In genomic region chr11:63729326-63729725, GRCh38 we compare ENCODE assay signal across 27 cellular contexts.
"Had no signal": no experiment of that assay in that cellular context is flagged by ENCODE, and none has a peak within 500 bp of the region (broad histone marks: within the 10 kb centered on the region; RNA-seq: fewer than 3 reads in every experiment).

No MANE protein-coding gene starts in this region.

- H3K4me3 Mint-ChIP-seq: immature natural killer cell; mesothelial cell of epicardium; naive thymus-derived CD4-positive, alpha-beta T cell; natural killer cell treated with Interleukin-12 subunit alpha and Interleukin-12 subunit beta and Interleukin-15 and Interleukin-18, amount 100 ng/mL, for 72 hours; stimulated activated naive B cell treated with anti-CD40 and anti-IgM and Interleukin-4, amounts not matched to agents 10 μg/mL and 1 μg/mL and 100 μg/mL, for 72 hours had no signal

- H3K27me3 ChIP-seq: left lung, ovary, right atrium auricular region, stomach, testis, thyroid gland, transverse colon, uterus had no signal

- H3K27ac Mint-ChIP-seq: immature natural killer cell; naive thymus-derived CD4-positive, alpha-beta T cell; natural killer cell treated with Interleukin-12 subunit alpha and Interleukin-12 subunit beta and Interleukin-15 and Interleukin-18, amount 100 ng/mL, for 72 hours; progenitor cell of endocrine pancreas; stimulated activated naive B cell treated with anti-CD40 and anti-IgM and Interleukin-4, amounts not matched to agents 10 μg/mL and 1 μg/mL and 100 μg/mL, for 72 hours had no signal

- H3K36me3 ChIP-seq: left lung, ovary, right atrium auricular region, stomach, thyroid gland, transverse colon, uterus had no signal

- H3K36me3 Mint-ChIP-seq: immature natural killer cell; mesothelial cell of epicardium; natural killer cell treated with Interleukin-12 subunit alpha and Interleukin-12 subunit beta and Interleukin-15 and Interleukin-18, amount 100 ng/mL, for 72 hours had no signal

- ATAC-seq: left colon; left lung; lower lobe of right lung; naive thymus-derived CD4-positive, alpha-beta T cell; natural killer cell treated with Interleukin-12 subunit alpha and Interleukin-12 subunit beta and Interleukin-15 and Interleukin-18, amount 100 ng/mL, for 72 hours; sciatic nerve; stimulated activated naive B cell treated with anti-CD40 and anti-IgM and Interleukin-4, amounts not matched to agents 10 μg/mL and 1 μg/mL and 100 μg/mL, for 72 hours; stimulated activated naive CD8-positive, alpha-beta T cell treated with anti-CD3 and anti-CD28 coated beads, Interleukin-15, Interleukin-2, amounts not matched to agents 100 U/mL and 50 U/mL, for 24 hours had no signal

- DNase-seq: hypothalamus; immature natural killer cell; kidney; left colon; left lung; lower lobe of right lung; mesendoderm; naive thymus-derived CD4-positive, alpha-beta T cell; ovary; stimulated activated CD4-positive, alpha-beta T cell treated with anti-CD3 and anti-CD28 coated beads, Interleukin-12 subunit alpha, Interleukin-12 subunit beta, amount 100 ng/mL, for 4 hours; stimulated activated CD4-positive, alpha-beta T cell treated with anti-CD3 and anti-CD28 coated beads, Interleukin-15, amount 100 ng/mL, for 24 hours; stimulated activated CD4-positive, alpha-beta T cell treated with anti-CD3 and anti-CD28 coated beads, Interleukin-2, amount 100 ng/mL, for 24 hours; stimulated activated CD4-positive, alpha-beta T cell treated with anti-CD3 and anti-CD28 coated beads, Interleukin-4, amount 100 ng/mL, for 1 hour; stimulated activated naive B cell treated with anti-CD40 and anti-IgM and Interleukin-4, amounts not matched to agents 10 μg/mL and 1 μg/mL and 100 μg/mL, for 72 hours; stimulated activated naive CD8-positive, alpha-beta T cell treated with anti-CD3 and anti-CD28 coated beads, Interleukin-15, Interleukin-2, amounts not matched to agents 100 U/mL and 50 U/mL, for 24 hours; stomach; testis; thyroid gland; transverse colon; uterus had no signal

- H3K4me3 ChIP-seq: left lung, lower lobe of right lung, ovary, right atrium auricular region, skin epidermis, stomach, testis, thyroid gland, transverse colon, uterus had no signal

- FAIRE-seq: islet of Langerhans, kidney had no signal

- H3K4me1 Mint-ChIP-seq: immature natural killer cell; stimulated activated naive B cell treated with anti-CD40 and anti-IgM and Interleukin-4, amounts not matched to agents 10 μg/mL and 1 μg/mL and 100 μg/mL, for 72 hours had no signal

- H3K4me1 ChIP-seq: left lung, lower lobe of right lung, right atrium auricular region, stomach, testis, transverse colon, uterus had no signal

- H3K9me3 ChIP-seq: left lung, lower lobe of right lung, ovary, right atrium auricular region, stomach, testis, thyroid gland, transverse colon, uterus had no signal

- H3K9me3 Mint-ChIP-seq: immature natural killer cell; mesothelial cell of epicardium; naive thymus-derived CD4-positive, alpha-beta T cell; natural killer cell treated with Interleukin-12 subunit alpha and Interleukin-12 subunit beta and Interleukin-15 and Interleukin-18, amount 100 ng/mL, for 72 hours; stimulated activated naive B cell treated with anti-CD40 and anti-IgM and Interleukin-4, amounts not matched to agents 10 μg/mL and 1 μg/mL and 100 μg/mL, for 72 hours had no signal

- H3K27me3 Mint-ChIP-seq: naive thymus-derived CD4-positive, alpha-beta T cell; natural killer cell treated with Interleukin-12 subunit alpha and Interleukin-12 subunit beta and Interleukin-15 and Interleukin-18, amount 100 ng/mL, for 72 hours; progenitor cell of endocrine pancreas; stimulated activated naive B cell treated with anti-CD40 and anti-IgM and Interleukin-4, amounts not matched to agents 10 μg/mL and 1 μg/mL and 100 μg/mL, for 72 hours had no signal

- H3K27ac ChIP-seq: left lung, lower lobe of right lung, ovary, right atrium auricular region, skin epidermis, stomach, testis, thyroid gland, transverse colon, uterus had no signal
